Comparison of ENCODE assay signal across 20 cellular contexts in genomic region chr5:42555797-42556196, GRCh38.
DNase-seq lines count a peak whose midpoint lies in the region; ATAC-seq and TF ChIP-seq lines count a peak whose summit lies in the region.
"Had no signal": no experiment of that assay in that cellular context is flagged by ENCODE, and none has a peak within 500 bp of the region (broad histone marks: within the 10 kb centered on the region; RNA-seq: fewer than 3 reads in every experiment).

No MANE protein-coding gene starts in this region.

- intact Hi-C loops in psoas muscle (cut with DNase I), result loop anchor here in 1 of 2 donors (5.0 kb wide), 1 partner anchor 38 kb away; no protein-coding TSS in a partner anchor

- WGBS in psoas muscle, 3 donors, result 23 to 53% (median 32%) methylated on average over 6 of the region's 6 CpGs

- DNase-seq in HPDE6-E6E7 (ENCODE audit: extremely low spot score) (peak; percentile 37), RWPE2 (ENCODE audit: low spot score) (no peak), kidney tubule cell (ENCODE audit: low spot score) (peak; percentile 1), psoas muscle (no peak), germinal center (ENCODE audit: low spot score) (no peak)
- no peak for DNase-seq in activated CD8-positive, alpha-beta memory T cell treated with anti-CD3 and anti-CD28 coated beads, Interleukin-2, amount 50 U/mL, for 4 hours
- DNase-seq: 8988T; CD4-positive, alpha-beta memory T cell; DND-41; H7; KBM-7; NCI-H1092 treated with DMSO at 0.1 percent for 48 hours; NCI-H1436 treated with DMSO at 0.1 percent for 48 hours; NCI-H2029; NCI-H2227 treated with DMSO at 0.1 percent for 48 hours; NCI-H510A treated with DMSO at 0.1 percent for 48 hours; NCI-H748 treated with DMSO at 0.1 percent for 48 hours had no signal

- H3K4me3 ChIP-seq in RWPE2 (ENCODE audit: severe bottlenecking) (no peak overlapping the region), psoas muscle (peak overlapping the region; percentile 2)
- H3K4me3 ChIP-seq: BLaER1 treated with 17β-estradiol and CSF1 and Interleukin-3, amounts not matched to agents 10 nM and 100 nM; GM12878 had no signal

- H3K36me3 ChIP-seq in RWPE2 (ENCODE audit: low read depth) (no peaks in the 10 kb centered on the region), psoas muscle (ENCODE audit: insufficient read depth in 1 of 2, low read depth in 1 of 2) (no peaks in the 10 kb centered on the region)
- H3K36me3 ChIP-seq: BLaER1 treated with 17β-estradiol and CSF1 and Interleukin-3, amounts not matched to agents 10 nM and 100 nM had no signal

- no peaks in the 10 kb centered on the region for H3K27me3 ChIP-seq in RWPE2 (ENCODE audit: insufficient read depth, poor library complexity, severe bottlenecking)
- no peaks in the 10 kb centered on the region for H3K27me3 ChIP-seq in psoas muscle (ENCODE audit: insufficient read depth in 3 of 3, low read length in 2 of 3)
- H3K27me3 ChIP-seq: BLaER1 treated with 17β-estradiol and CSF1 and Interleukin-3, amounts not matched to agents 10 nM and 100 nM had no signal

- TF ChIP-seq CTCF in RWPE2 (IDR thresholded peaks at IDR 0.05; ENCODE audit: poor library complexity, severe bottlenecking) (no peak), psoas muscle (IDR thresholded peaks at IDR 0.05) (no peak)

- H3K4me1 ChIP-seq in RWPE2 (ENCODE audit: insufficient read depth, poor library complexity, severe bottlenecking) (no peaks in the 10 kb centered on the region), psoas muscle (peaks cover 32% of the 10 kb centered on the region)
- H3K4me1 ChIP-seq: BLaER1 treated with 17β-estradiol and CSF1 and Interleukin-3, amounts not matched to agents 10 nM and 100 nM had no signal

- H3K27ac ChIP-seq in RWPE2 (ENCODE audit: poor library complexity, severe bottlenecking), result no peak overlapping the region
- H3K27ac ChIP-seq in psoas muscle, result peak overlapping the region; percentile 84
- H3K27ac ChIP-seq: BLaER1 treated with 17β-estradiol and CSF1 and Interleukin-3, amounts not matched to agents 10 nM and 100 nM had no signal

- ATAC-seq in RWPE2 (ENCODE audit: low read depth), result peak; percentile 99
- ATAC-seq in psoas muscle, result peak; percentile 79 to 89 (median 84)
- no peak for ATAC-seq in GM18868 (IDR thresholded peaks at IDR 0.05; ENCODE audit: unreplicated experiment)
- ATAC-seq: GM12878 had no signal

- no peaks in the 10 kb centered on the region for H3K9me3 ChIP-seq in RWPE2 (ENCODE audit: severe bottlenecking)
- H3K9me3 ChIP-seq in psoas muscle, result no peaks in the 10 kb centered on the region
- H3K9me3 ChIP-seq: BLaER1 treated with 17β-estradiol and CSF1 and Interleukin-3, amounts not matched to agents 10 nM and 100 nM had no signal

Comparison
In these comparisons a context has a peak if more than half of its experiments do, and no peak if none do; other contexts are left out.
1. DNase-seq: peak in HPDE6-E6E7 (single experiment) and kidney tubule cell (single experiment); none in RWPE2 (single experiment), psoas muscle (0 of 2), germinal center (single experiment) and activated CD8-positive, alpha-beta memory T cell treated with anti-CD3 and anti-CD28 coated beads, Interleukin-2, amount 50 U/mL, for 4 hours (single experiment).